Comparison of ENCODE assay signal across 20 cellular contexts in the genomic region with DNA sequence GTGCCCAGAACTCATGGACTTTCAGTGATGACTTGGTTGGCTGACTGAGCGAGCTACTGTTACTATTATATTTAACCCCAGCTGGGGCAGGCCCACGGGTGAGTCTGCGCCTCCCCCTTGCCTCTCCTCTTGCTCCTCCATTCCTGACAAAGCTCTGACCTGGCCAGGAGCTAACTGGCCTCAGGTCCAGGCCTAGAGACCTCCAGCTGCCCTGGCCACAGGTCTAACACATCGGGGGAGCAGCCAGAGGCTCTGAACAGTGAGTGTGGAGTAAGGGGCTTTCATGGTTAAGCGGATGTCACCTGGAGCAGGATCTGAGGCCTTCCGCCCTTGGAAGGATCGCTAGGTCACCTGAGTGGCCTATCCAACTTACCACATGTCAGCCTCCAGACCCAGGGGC.
"Had no signal": no experiment of that assay in that cellular context is flagged by ENCODE, and none has a peak within 500 bp of the region (broad histone marks: within the 10 kb centered on the region; RNA-seq: fewer than 3 reads in every experiment).

No MANE protein-coding gene starts in this region.

- H3K4me1 ChIP-seq: suprapubic skin, upper lobe of right lung, vagina had no signal

- ATAC-seq: heart left ventricle; mucosa of descending colon; naive thymus-derived CD8-positive, alpha-beta T cell; pancreas; right cardiac atrium; stimulated activated naive CD8-positive, alpha-beta T cell treated with anti-CD3 and anti-CD28 coated beads, Interleukin-15, Interleukin-2, amounts not matched to agents 100 U/mL and 50 U/mL, for 24 hours; upper lobe of right lung had no signal

- H3K36me3 Mint-ChIP-seq: naive thymus-derived CD8-positive, alpha-beta T cell had no signal

- H3K27me3 ChIP-seq: heart left ventricle, pancreas, suprapubic skin, thyroid gland, upper lobe of right lung, vagina had no signal

- H3K36me3 ChIP-seq: pancreas, suprapubic skin, upper lobe of right lung had no signal

- H3K27ac ChIP-seq: heart left ventricle, pancreas, suprapubic skin, upper lobe of right lung, vagina had no signal

- H3K9me3 ChIP-seq: heart left ventricle, mucosa of descending colon, pancreas, suprapubic skin, thyroid gland, upper lobe of right lung, vagina had no signal

- H3K4me2 ChIP-seq: smooth muscle cell had no signal

- H3K27ac Mint-ChIP-seq: progenitor cell of endocrine pancreas had no signal

- H3K4me3 ChIP-seq: heart left ventricle, mucosa of descending colon, pancreas, smooth muscle cell, suprapubic skin, thyroid gland, upper lobe of right lung, vagina had no signal

- DNase-seq: dermis blood vessel endothelial cell; foreskin melanocyte; heart left ventricle; hippocampal formation; kidney glomerular epithelial cell; mammary epithelial cell; mucosa of descending colon; occipital lobe; pancreas; right cardiac atrium; stimulated activated CD4-positive, alpha-beta T cell treated with anti-CD3 and anti-CD28 coated beads, Interleukin-2, amount 100 ng/mL, for 48 hours; stimulated activated naive CD8-positive, alpha-beta T cell treated with anti-CD3 and anti-CD28 coated beads, Interleukin-15, Interleukin-2, amounts not matched to agents 100 U/mL and 50 U/mL, for 24 hours; thyroid gland; upper lobe of right lung had no signal

- FAIRE-seq: colon, pancreas had no signal

- H3K4me3 Mint-ChIP-seq: naive thymus-derived CD8-positive, alpha-beta T cell had no signal
